8 cellular contexts compared by ENCODE assay signal in genomic region chr6:37221585-37222124, GRCh38. TPM values are rescaled to one million over a fixed set of nuclear protein-coding genes. Genes with fewer than 3 reads are reported as not detected.
DNase-seq lines count a peak whose midpoint lies in the region; ATAC-seq and TF ChIP-seq lines count a peak whose summit lies in the region.

No MANE protein-coding gene starts in this region.

- no peaks in the 10 kb centered on the region for H3K27me3 ChIP-seq in left ventricle myocardium inferior (ENCODE audit: low read depth)

- H3K4me3 Mint-ChIP-seq in T-cell = peak overlapping the region; percentile 78 to 84 (median 80)
- peak overlapping the region; percentile 80 to 84 for H3K4me3 Mint-ChIP-seq in stimulated activated naive B cell treated with anti-CD40 and anti-IgM and Interleukin-4, amounts not matched to agents 10 μg/mL and 1 μg/mL and 100 μg/mL, for 72 hours

- POLR2A ChIA-PET in T-cell (lab: Charles Lee) = interaction anchor here in 1 of 2 donors (0.7 kb wide), 1 partner anchor 555 kb away, joined by 3 read pairs; no protein-coding TSS in a partner anchor

- H3K4me1 ChIP-seq in left ventricle myocardium inferior = peaks cover 15% of the 10 kb centered on the region

- peak overlapping the region; percentile 63 for H3K27ac ChIP-seq in left ventricle myocardium inferior (replicated peaks)

- H3K36me3 Mint-ChIP-seq in T-cell = no peaks in the 10 kb centered on the region
- no peaks in the 10 kb centered on the region for H3K36me3 Mint-ChIP-seq in stimulated activated naive B cell treated with anti-CD40 and anti-IgM and Interleukin-4, amounts not matched to agents 10 μg/mL and 1 μg/mL and 100 μg/mL, for 72 hours

- H3K27ac Mint-ChIP-seq in T-cell = no peak overlapping the region
- H3K27ac Mint-ChIP-seq in stimulated activated naive B cell treated with anti-CD40 and anti-IgM and Interleukin-4, amounts not matched to agents 10 μg/mL and 1 μg/mL and 100 μg/mL, for 72 hours = peak overlapping the region; percentile 56

- no peaks in the 10 kb centered on the region for H3K27me3 Mint-ChIP-seq in T-cell
- no peaks in the 10 kb centered on the region for H3K27me3 Mint-ChIP-seq in stimulated activated naive B cell treated with anti-CD40 and anti-IgM and Interleukin-4, amounts not matched to agents 10 μg/mL and 1 μg/mL and 100 μg/mL, for 72 hours

- CTCF ChIA-PET in T-cell (lab: Charles Lee) = interaction anchor here (0.6 to 1.4 kb wide), 5 partner anchors 15 to 1054 kb away, joined by 3 to 4 read pairs (median 4); partner anchors contain the start of gene TMEM217 (in 1 of the 2)

- H3K9me3 ChIP-seq in left ventricle myocardium inferior (replicated peaks) = no peaks in the 10 kb centered on the region

- ATAC-seq in T-cell (replicated peaks in 1 of 4) = no peak
- peak in 1 of 2 donors; percentile 1 for ATAC-seq in stimulated activated naive B cell treated with anti-CD40 and anti-IgM and Interleukin-4, amounts not matched to agents 10 μg/mL and 1 μg/mL and 100 μg/mL, for 72 hours (replicated peaks)
- ATAC-seq in GM19463 (IDR thresholded peaks at IDR 0.05; ENCODE audit: unreplicated experiment) = no peak

- peaks cover 9 to 12% (median 11%) of the 10 kb centered on the region in 3 donors for H3K4me1 Mint-ChIP-seq in T-cell
- H3K4me1 Mint-ChIP-seq in stimulated activated naive B cell treated with anti-CD40 and anti-IgM and Interleukin-4, amounts not matched to agents 10 μg/mL and 1 μg/mL and 100 μg/mL, for 72 hours = peaks cover 10 to 17% of the 10 kb centered on the region in 2 donors

- H3K9me3 Mint-ChIP-seq in T-cell = no peaks in the 10 kb centered on the region
- H3K9me3 Mint-ChIP-seq in stimulated activated naive B cell treated with anti-CD40 and anti-IgM and Interleukin-4, amounts not matched to agents 10 μg/mL and 1 μg/mL and 100 μg/mL, for 72 hours = no peaks in the 10 kb centered on the region

- no peak for TF ChIP-seq CTCF in left ventricle myocardium inferior (IDR thresholded peaks at IDR 0.05; ENCODE audit: borderline replicate concordance)

- intact Hi-C loops in left ventricle myocardium inferior (cut with micrococcal nuclease) = no loop called here

- DNase-seq in NCI-H510A treated with DMSO at 0.1 percent for 48 hours (lab: John Stamatoyannopoulos, UW) (peak; percentile 96), NCI-H510A (lab: John Stamatoyannopoulos, UW) (no peak), T-cell (no peak), left ventricle myocardium inferior (no peak), NCI-H1048 (lab: John Stamatoyannopoulos, UW) (no peak), NCI-H526 treated with DMSO at 0.1 percent for 48 hours (lab: John Stamatoyannopoulos, UW) (no peak)
- DNase-seq in stimulated activated naive B cell treated with anti-CD40 and anti-IgM and Interleukin-4, amounts not matched to agents 10 μg/mL and 1 μg/mL and 100 μg/mL, for 72 hours = no peak

- H3K4me3 ChIP-seq in left ventricle myocardium inferior = peak overlapping the region; percentile 74

- no peaks in the 10 kb centered on the region for H3K36me3 ChIP-seq in left ventricle myocardium inferior

RNA-seq across cellular contexts. Expression of gene TBC1D22B, which starts 35.9 kb away (rescaled TPM):
- total RNA-seq in T-cell (10 to 100 TPM in 3 of 5 donors, 1 to 10 TPM in 2; 9.5 to 12.6 (median 10.7) TPM), left ventricle myocardium inferior (6.1 TPM)

RNA-seq across cellular contexts. Expression of gene TMEM217, which starts 36.3 kb away (rescaled TPM):
- total RNA-seq in T-cell (1 to 10 TPM in 1 of 5 donors, under 1 TPM in 4; 0.22 to 1.3 (median 0.49) TPM), left ventricle myocardium inferior (0.80 TPM)

RNA-seq across cellular contexts. Expression of gene PIM1, which starts 51.7 kb away (rescaled TPM):
- total RNA-seq in T-cell (100 to 1,000 TPM; 225 to 334 (median 313) TPM), left ventricle myocardium inferior (28.9 TPM)
